In the genomic region with DNA sequence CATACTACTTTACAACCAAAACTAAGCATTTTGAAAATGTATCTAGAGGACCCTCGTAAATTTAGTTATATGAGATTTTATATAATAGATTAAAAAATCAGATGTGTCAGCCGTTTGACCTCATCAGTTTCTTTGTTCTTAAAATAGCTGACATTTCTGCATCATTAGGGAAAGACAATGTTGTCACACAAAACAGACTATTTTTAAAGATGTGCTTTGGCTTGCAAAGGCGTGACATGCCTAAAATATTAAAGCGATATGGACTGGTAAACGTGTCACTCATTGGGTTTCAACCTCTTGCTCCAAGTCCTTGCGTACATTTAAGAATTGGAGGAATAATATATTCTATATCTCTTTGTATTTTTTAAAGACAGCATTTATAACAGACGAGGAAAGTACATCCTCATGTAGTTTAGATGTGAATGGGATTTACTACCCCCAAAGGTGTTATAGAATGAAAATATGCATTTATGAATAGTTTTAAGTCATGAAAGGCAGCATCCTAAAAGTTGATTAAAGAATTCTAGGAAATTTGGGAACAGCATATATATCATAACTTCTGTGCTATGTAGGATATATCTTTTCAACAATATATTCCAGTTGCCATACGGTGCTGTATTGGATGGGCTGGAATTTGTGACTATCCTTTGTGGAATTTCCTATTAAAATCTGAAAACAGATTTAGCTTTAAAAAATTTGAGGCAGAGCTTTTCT, we compare ENCODE assay signal across 12 cellular contexts. TPM values are rescaled to one million over a fixed set of nuclear protein-coding genes. Genes with fewer than 3 reads are reported as not detected.
A peak's percentile ranks its signal among the peaks of the same experiment; 100 is the strongest.
DNase-seq lines count a peak whose midpoint lies in the region; ATAC-seq, FAIRE-seq and TF ChIP-seq lines count a peak whose summit lies in the region.
"Had no signal": no experiment of that assay in that cellular context is flagged by ENCODE, and none has a peak within 500 bp of the region (broad histone marks: within the 10 kb centered on the region; RNA-seq: fewer than 3 reads in every experiment).

No MANE protein-coding gene starts in this region.

- FAIRE-seq in K562 (lab: Jason Lieb, UNC), result no peak

- H3K9ac ChIP-seq in HUES64 (ENCODE audit: low read depth, low read length) (no peak overlapping the region), K562 (ENCODE audit: insufficient read depth in 1 of 2, low read depth in 2 of 2, low read length in 2 of 2) (peak overlapping the region in 1 of 2 experiments; percentile 11; a peak in 1 of 4 replicates)

- in situ Hi-C loops in K562 (cut with MboI), result no loop called here

- peaks cover 25% of the 10 kb centered on the region for H3K36me3 Mint-ChIP-seq in memory B cell

- TF ChIP-seq EP300 in K562 (IDR thresholded peaks at IDR 0.05; ENCODE audit: low read length), result no peak

- H3K4me3 Mint-ChIP-seq in memory B cell, result peak overlapping the region; percentile 37

- H3K36me3 ChIP-seq in HUES64 (ENCODE audit: insufficient read depth, low read length) (peaks cover 56% of the 10 kb centered on the region), K562 (ENCODE audit: control insufficient read depth, insufficient read depth, low read length) (peaks cover 77% of the 10 kb centered on the region)

- no peaks in the 10 kb centered on the region for H3K27me3 Mint-ChIP-seq in memory B cell

- peaks cover 48% of the 10 kb centered on the region for H3K4me1 Mint-ChIP-seq in memory B cell

- 91% methylated on average over 5 of the region's 8 CpGs for WGBS in HUES64
- 73% methylated on average over 8 of the region's 8 CpGs for WGBS in K562 (ENCODE audit: insufficient coverage, low coverage, missing lambda C conversion rate)

- peaks cover 14% of the 10 kb centered on the region; the same call in 1 of the 2 replicates for H4K20me1 ChIP-seq in K562 (replicated peaks; ENCODE audit: control insufficient read depth, insufficient read depth, low read length)

- CTCF ChIA-PET in AG04449 (lab: Yijun Ruan, JAX) (no interaction called here), K562 (lab: Yijun Ruan, JAX; ENCODE audit: low intra/inter-chr PET ratio) (interaction anchor here (0.7 kb wide), 1 partner anchor 449 kb away, joined by 7 read pairs; no protein-coding TSS in a partner anchor), HEK293T (lab: Yijun Ruan, JAX) (no interaction called here)

- no TSS peak for BruUV-seq in K562 (replicated peaks; lab: Mats Ljungman, UMichigan)

- no peaks in the 10 kb centered on the region for H3K9me3 Mint-ChIP-seq in memory B cell

- peaks cover 69% of the 10 kb centered on the region for H3K79me2 ChIP-seq in K562 (ENCODE audit: control insufficient read depth, insufficient read depth, low read length)

- no peak overlapping the region for H2AFZ ChIP-seq in K562 (ENCODE audit: low read depth, low read length)

- peak overlapping the region; percentile 63 for H3K27ac Mint-ChIP-seq in memory B cell

- POLR2A ChIA-PET in AG04449 (lab: Yijun Ruan, JAX), result interaction anchor here (0.6 to 3.2 kb wide), 6 partner anchors 10 to 543 kb away, joined by 3 to 21 read pairs (median 3); partner anchors contain the start of gene MYL12B
- POLR2A ChIA-PET in K562 (lab: Yijun Ruan, JAX), result interaction anchor here (0.5 to 3.2 kb wide), 7 partner anchors 9 to 356 kb away, joined by 3 to 26 read pairs (median 3); partner anchors contain the start of gene MYL12B
- POLR2A ChIA-PET in HEK293T (lab: Yijun Ruan, JAX), result no interaction called here

- H3K4me1 ChIP-seq in HUES64 (ENCODE audit: insufficient read depth, low read length) (peaks cover 30% of the 10 kb centered on the region), K562 (replicated peaks in 1 of 2; ENCODE audit: control insufficient read depth in 2 of 2, insufficient read depth in 2 of 2, low read length in 2 of 2) (peaks cover 0 to 9% of the 10 kb centered on the region in 2 experiments; a peak in 2 of 5 replicates)

- H3K27ac ChIP-seq in HUES64 (ENCODE audit: low read depth, low read length) (peak overlapping the region; percentile 28; the same call in 1 of the 2 replicates), K562 (ENCODE audit: extremely low read depth, low read depth, low read length) (no peak overlapping the region)

- peak; percentile 68 for TF ChIP-seq POLR2A in K562 (conservative IDR thresholded peaks at IDR 0.05)

- peak overlapping the region; percentile 10 for H3K4me3 ChIP-seq in AG04449 (ENCODE audit: low read depth, low read length)
- no peak overlapping the region for H3K4me3 ChIP-seq in HUES64 (ENCODE audit: low read length)
- no peak overlapping the region for H3K4me3 ChIP-seq in K562

- no peak for ATAC-seq in K562
- ATAC-seq in memory B cell (ENCODE audit: low read depth), result no peak
- ATAC-seq: sciatic nerve had no signal

- no peaks in the 10 kb centered on the region for H3K9me1 ChIP-seq in K562 (ENCODE audit: control insufficient read depth, insufficient read depth, low read length)

- intact Hi-C loops in K562 (cut with micrococcal nuclease), result no loop called here

- H3K27me3 ChIP-seq in HUES64 (ENCODE audit: insufficient read depth, low read length) (no peaks in the 10 kb centered on the region), K562 (ENCODE audit: control insufficient read depth in 2 of 2, insufficient read depth in 2 of 2, low read length in 2 of 2) (no peaks in the 10 kb centered on the region)

- no peaks in the 10 kb centered on the region for H3K9me3 ChIP-seq in HUES64 (ENCODE audit: insufficient read depth, low read depth, low read length)
- H3K9me3 ChIP-seq in K562 (replicated peaks; ENCODE audit: control insufficient read depth, insufficient read depth, low read depth, low read length), result no peaks in the 10 kb centered on the region

- DNase-seq in AG04449 (ENCODE audit: low read depth, low spot score) (no peak), K562 (ENCODE audit: extremely low read depth in 1 of 4, low spot score in 3 of 4) (no peak), memory B cell (ENCODE audit: low spot score in 2 of 2) (no peak), HEK293T (ENCODE audit: extremely low spot score) (no peak), DMS114 treated with DMSO at 0.1 percent for 48 hours (lab: John Stamatoyannopoulos, UW; ENCODE audit: unreplicated experiment) (no peak), NCI-H526 treated with DMSO at 0.1 percent for 48 hours (lab: John Stamatoyannopoulos, UW) (no peak)
- no peak for DNase-seq in activated CD4-positive, CD25-positive, alpha-beta regulatory T cell treated with anti-CD3 and anti-CD28 coated beads, Interleukin-2, amount 50 U/mL, for 72 hours
- DNase-seq: activated CD4-positive, alpha-beta T cell treated with anti-CD3 and anti-CD28 coated beads for 4 hours; KBM-7; substantia nigra had no signal

- H3K4me2 ChIP-seq in K562 (ENCODE audit: insufficient read depth, low read length), result no peak overlapping the region

- TF ChIP-seq CTCF in AG04449 (IDR thresholded peaks at IDR 0.05; ENCODE audit: insufficient read depth, low read length, missing control alignments) (no peak), K562 (IDR thresholded peaks at IDR 0.05 in 2 of 3, conservative IDR thresholded peaks at IDR 0.05 in 1 of 3; ENCODE audit: insufficient read depth in 2 of 3, low read depth in 1 of 3, low read length in 3 of 3) (no peak)

- TF ChIP-seq RAD21 in K562 (CRISPR knock-in tag; conservative IDR thresholded peaks at IDR 0.05 in 1 of 2, IDR thresholded peaks at IDR 0.05 in 1 of 2), result no peak

RNA-seq across cellular contexts. Expression of gene MYL12A, which starts 3.8 kb away (rescaled TPM):
- polyA plus RNA-seq in HUES64 (2013, experiment 1 of 2), result 274 TPM
- 298 TPM for polyA plus RNA-seq in HUES64 (2013, experiment 2 of 2)
- 123 and 212 TPM in 2 replicates for total RNA-seq in K562 (2011; cell fraction: chromatin; rRNA removed; ENCODE audit: low replicate concordance)
- 138 and 168 TPM in 2 replicates for total RNA-seq in K562 (2011; cell fraction: nucleolus; rRNA removed)
- total RNA-seq in K562 (2011; cell fraction: nucleoplasm; rRNA removed), result 206 and 258 TPM in 2 replicates
- total RNA-seq in K562 (2014; rRNA removed) (426 and 468 TPM in 2 replicates), K562 (2014; rRNA removed; fragmentation: Illumina TruSeq; extraction: Trizol) (562 and 622 TPM in 2 replicates), K562 (2015; rRNA removed; fragmentation: Illumina TruSeq; extraction: Trizol) (508 and 559 TPM in 2 replicates), K562 (2021) (308 TPM in 2 replicates)
- polyA plus RNA-seq in K562 (2011; rRNA removed) (714 and 790 TPM in 2 replicates), K562 (2014; fragmentation: Illumina TruSeq; extraction: Trizol) (471 and 510 TPM in 2 replicates), K562 (2014; fragmentation: Nextera tagmentation; extraction: Ambion mirVana) (1,000 to 10,000 TPM in 1 of 2 experiments, 100 to 1,000 TPM in 1; 837 to 1,031 TPM), K562 (2014; rRNA removed) (365 and 466 TPM in 2 replicates)
- 163 and 438 TPM in 2 replicates for polyA plus RNA-seq in K562 (2011; cell fraction: cytosol; rRNA removed)
- 127 and 293 TPM in 2 replicates for polyA plus RNA-seq in K562 (2011; cell fraction: nucleus; rRNA removed)
- 525 and 687 TPM in 2 replicates for polyA plus RNA-seq in K562 (2012)
- polyA minus RNA-seq in K562 (2011; rRNA and poly(A)+ RNA removed), result 571 and 811 TPM in 2 replicates
- polyA minus RNA-seq in K562 (2011; cell fraction: cytosol; rRNA and poly(A)+ RNA removed), result 177 and 220 TPM in 2 replicates
- 135 and 263 TPM in 2 replicates for polyA minus RNA-seq in K562 (2011; cell fraction: nucleus; rRNA and poly(A)+ RNA removed)

RNA-seq across cellular contexts. Expression of gene MYL12B, which starts 10.5 kb away (rescaled TPM):
- polyA plus RNA-seq in HUES64 (2013, experiment 1 of 2), result 182 TPM
- polyA plus RNA-seq in HUES64 (2013, experiment 2 of 2), result 206 TPM
- total RNA-seq in K562 (2011; cell fraction: chromatin; rRNA removed; ENCODE audit: low replicate concordance), result 18.4 and 30.7 TPM in 2 replicates
- total RNA-seq in K562 (2011; cell fraction: nucleolus; rRNA removed), result 35.7 and 36.0 TPM in 2 replicates
- total RNA-seq in K562 (2011; cell fraction: nucleoplasm; rRNA removed), result 40.3 and 46.9 TPM in 2 replicates
- total RNA-seq in K562 (2014; rRNA removed), result 220 and 238 TPM in 2 replicates
- total RNA-seq in K562 (2014; rRNA removed; fragmentation: Illumina TruSeq; extraction: Trizol), result 478 and 512 TPM in 2 replicates
- 357 and 396 TPM in 2 replicates for total RNA-seq in K562 (2015; rRNA removed; fragmentation: Illumina TruSeq; extraction: Trizol)
- 242 and 256 TPM in 2 replicates for total RNA-seq in K562 (2021)
- polyA plus RNA-seq in K562 (2011; rRNA removed), result 531 and 554 TPM in 2 replicates
- 196 and 355 TPM in 2 replicates for polyA plus RNA-seq in K562 (2011; cell fraction: cytosol; rRNA removed)
- polyA plus RNA-seq in K562 (2011; cell fraction: nucleus; rRNA removed), result 72.1 and 160 TPM in 2 replicates
- polyA plus RNA-seq in K562 (2012), result 338 and 426 TPM in 2 replicates
- polyA plus RNA-seq in K562 (2014; fragmentation: Illumina TruSeq; extraction: Trizol), result 451 and 463 TPM in 2 replicates
- polyA plus RNA-seq in K562 (2014; fragmentation: Nextera tagmentation; extraction: Ambion mirVana), result 100 to 1,000 TPM; 913 to 995 TPM
- polyA plus RNA-seq in K562 (2014; rRNA removed), result 270 and 274 TPM in 2 replicates
- polyA minus RNA-seq in K562 (2011; rRNA and poly(A)+ RNA removed), result 343 and 432 TPM in 2 replicates
- 128 and 163 TPM in 2 replicates for polyA minus RNA-seq in K562 (2011; cell fraction: cytosol; rRNA and poly(A)+ RNA removed)
- polyA minus RNA-seq in K562 (2011; cell fraction: nucleus; rRNA and poly(A)+ RNA removed), result 25.4 and 59.0 TPM in 2 replicates

RNA-seq across cellular contexts. Expression of gene MYOM1, which starts 31.6 kb away (rescaled TPM):
- 0.25 TPM for polyA plus RNA-seq in HUES64 (2013, experiment 1 of 2)
- polyA plus RNA-seq in HUES64 (2013, experiment 2 of 2), result 0.32 TPM
- total RNA-seq in K562 (2011; cell fraction: chromatin; rRNA removed; ENCODE audit: low replicate concordance), result 0.44 and 1.2 TPM in 2 replicates
- 0.17 and 0.26 TPM in 2 replicates for total RNA-seq in K562 (2011; cell fraction: nucleolus; rRNA removed)
- 0.15 and 0.29 TPM in 2 replicates for total RNA-seq in K562 (2011; cell fraction: nucleoplasm; rRNA removed)
- total RNA-seq in K562 (2014; rRNA removed), result 0.41 and 0.59 TPM in 2 replicates
- 0.22 and 0.29 TPM in 2 replicates for total RNA-seq in K562 (2014; rRNA removed; fragmentation: Illumina TruSeq; extraction: Trizol)
- total RNA-seq in K562 (2015; rRNA removed; fragmentation: Illumina TruSeq; extraction: Trizol), result 0.47 and 0.64 TPM in 2 replicates
- 0.29 and 0.35 TPM in 2 replicates for total RNA-seq in K562 (2021)
- 0.06 and 0.16 TPM in 2 replicates for polyA plus RNA-seq in K562 (2011; rRNA removed)
- polyA plus RNA-seq in K562 (2011; cell fraction: cytosol; rRNA removed), result 0.06 and 0.15 TPM in 2 replicates
- polyA plus RNA-seq in K562 (2011; cell fraction: nucleus; rRNA removed), result 0.26 and 0.32 TPM in 2 replicates
- 0.44 and 1.8 TPM in 2 replicates for polyA plus RNA-seq in K562 (2012)
- 0.25 and 0.71 TPM in 2 replicates for polyA plus RNA-seq in K562 (2014; fragmentation: Illumina TruSeq; extraction: Trizol)
- under 1 TPM; 0.01 to 0.03 TPM for polyA plus RNA-seq in K562 (2014; fragmentation: Nextera tagmentation; extraction: Ambion mirVana)
- 0.32 and 0.62 TPM in 2 replicates for polyA plus RNA-seq in K562 (2014; rRNA removed)
- 0.25 and 0.30 TPM in 2 replicates for polyA minus RNA-seq in K562 (2011; rRNA and poly(A)+ RNA removed)
- polyA minus RNA-seq in K562 (2011; cell fraction: cytosol; rRNA and poly(A)+ RNA removed), result 0.18 and 0.19 TPM in 2 replicates
- 0.13 and 0.33 TPM in 2 replicates for polyA minus RNA-seq in K562 (2011; cell fraction: nucleus; rRNA and poly(A)+ RNA removed)
